ENCODE assay signal across 2 cellular contexts in genomic region chr10:55747244-55747643, GRCh38.
TF ChIP-seq lines count a peak whose summit lies in the region.

No MANE protein-coding gene starts in this region.

TF ChIP-seq in H1, 55 proteins besides CTCF, POLR2A, EP300 and RAD21 (continued from another document):
- TF ChIP-seq EGR1 (IDR thresholded peaks at IDR 0.05; ENCODE audit: borderline replicate concordance, low read depth, low read length) (no peak), SP4 (IDR thresholded peaks at IDR 0.05; ENCODE audit: low read length) (no peak), TEAD4 (IDR thresholded peaks at IDR 0.05; ENCODE audit: low read depth, low read length) (no peak), BRCA1 (IDR thresholded peaks at IDR 0.05; ENCODE audit: low read depth, low read length) (no peak), SUZ12 (IDR thresholded peaks at IDR 0.05; ENCODE audit: low read length) (no peak)
TF ChIP-seq in H1: peak in this region for 0.

TF ChIP-seq in HepG2, 621 proteins besides CTCF, POLR2A, EP300 and RAD21:
- TF ChIP-seq, protein P1, sequence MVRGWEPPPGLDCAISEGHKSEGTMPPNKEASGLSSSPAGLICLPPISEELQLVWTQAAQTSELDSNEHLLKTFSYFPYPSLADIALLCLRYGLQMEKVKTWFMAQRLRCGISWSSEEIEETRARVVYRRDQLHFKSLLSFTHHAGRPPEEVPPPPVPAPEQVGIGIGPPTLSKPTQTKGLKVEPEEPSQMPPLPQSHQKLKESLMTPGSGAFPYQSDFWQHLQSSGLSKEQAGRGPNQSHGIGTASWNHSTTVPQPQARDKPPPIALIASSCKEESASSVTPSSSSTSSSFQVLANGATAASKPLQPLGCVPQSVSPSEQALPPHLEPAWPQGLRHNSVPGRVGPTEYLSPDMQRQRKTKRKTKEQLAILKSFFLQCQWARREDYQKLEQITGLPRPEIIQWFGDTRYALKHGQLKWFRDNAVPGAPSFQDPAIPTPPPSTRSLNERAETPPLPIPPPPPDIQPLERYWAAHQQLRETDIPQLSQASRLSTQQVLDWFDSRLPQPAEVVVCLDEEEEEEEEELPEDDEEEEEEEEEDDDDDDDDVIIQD (CRISPR knock-in tag; IDR thresholded peaks at IDR 0.05; ENCODE audit: low read depth) = no peak
- TF ChIP-seq, protein P2, sequence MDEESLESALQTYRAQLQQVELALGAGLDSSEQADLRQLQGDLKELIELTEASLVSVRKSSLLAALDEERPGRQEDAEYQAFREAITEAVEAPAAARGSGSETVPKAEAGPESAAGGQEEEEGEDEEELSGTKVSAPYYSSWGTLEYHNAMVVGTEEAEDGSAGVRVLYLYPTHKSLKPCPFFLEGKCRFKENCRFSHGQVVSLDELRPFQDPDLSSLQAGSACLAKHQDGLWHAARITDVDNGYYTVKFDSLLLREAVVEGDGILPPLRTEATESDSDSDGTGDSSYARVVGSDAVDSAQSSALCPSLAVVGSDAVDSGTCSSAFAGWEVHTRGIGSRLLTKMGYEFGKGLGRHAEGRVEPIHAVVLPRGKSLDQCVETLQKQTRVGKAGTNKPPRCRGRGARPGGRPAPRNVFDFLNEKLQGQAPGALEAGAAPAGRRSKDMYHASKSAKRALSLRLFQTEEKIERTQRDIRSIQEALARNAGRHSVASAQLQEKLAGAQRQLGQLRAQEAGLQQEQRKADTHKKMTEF (CRISPR knock-in tag; IDR thresholded peaks at IDR 0.05) = no peak
- TF ChIP-seq SETDB1 (CRISPR knock-in tag; IDR thresholded peaks at IDR 0.05; ENCODE audit: borderline replicate concordance) (no peak), POGZ (CRISPR knock-in tag; IDR thresholded peaks at IDR 0.05) (no peak), ZNF264 (CRISPR knock-in tag; IDR thresholded peaks at IDR 0.05) (no peak), ZNF451 (CRISPR knock-in tag; IDR thresholded peaks at IDR 0.05) (no peak), RFX3 (CRISPR knock-in tag; IDR thresholded peaks at IDR 0.05) (no peak), HNF1A (IDR thresholded peaks at IDR 0.05; ENCODE audit: low read depth) (no peak), HNF1A (CRISPR knock-in tag; IDR thresholded peaks at IDR 0.05; ENCODE audit: borderline replicate concordance) (no peak), ZNF597 (CRISPR knock-in tag; IDR thresholded peaks at IDR 0.05) (no peak), DPF2 (CRISPR knock-in tag; IDR thresholded peaks at IDR 0.05; ENCODE audit: borderline replicate concordance, low read depth) (no peak), SP1 (IDR thresholded peaks at IDR 0.05) (no peak), SP1 (CRISPR knock-in tag; IDR thresholded peaks at IDR 0.05) (no peak), ZKSCAN5 (CRISPR knock-in tag; IDR thresholded peaks at IDR 0.05) (no peak), CHD4 (IDR thresholded peaks at IDR 0.05; ENCODE audit: borderline replicate concordance, low read length) (no peak), POLR2AphosphoS2 (IDR thresholded peaks at IDR 0.05; ENCODE audit: low read depth, low read length) (no peak)
